In genomic region chr9:132239999-132240859, GRCh38 we compare ENCODE assay signal across 2 cellular contexts.
TF ChIP-seq lines count a peak whose summit lies in the region.

No MANE protein-coding gene starts in this region.

TF ChIP-seq in SK-N-SH, 30 proteins besides CTCF, POLR2A, EP300 and RAD21:
- TF ChIP-seq, protein P1, sequence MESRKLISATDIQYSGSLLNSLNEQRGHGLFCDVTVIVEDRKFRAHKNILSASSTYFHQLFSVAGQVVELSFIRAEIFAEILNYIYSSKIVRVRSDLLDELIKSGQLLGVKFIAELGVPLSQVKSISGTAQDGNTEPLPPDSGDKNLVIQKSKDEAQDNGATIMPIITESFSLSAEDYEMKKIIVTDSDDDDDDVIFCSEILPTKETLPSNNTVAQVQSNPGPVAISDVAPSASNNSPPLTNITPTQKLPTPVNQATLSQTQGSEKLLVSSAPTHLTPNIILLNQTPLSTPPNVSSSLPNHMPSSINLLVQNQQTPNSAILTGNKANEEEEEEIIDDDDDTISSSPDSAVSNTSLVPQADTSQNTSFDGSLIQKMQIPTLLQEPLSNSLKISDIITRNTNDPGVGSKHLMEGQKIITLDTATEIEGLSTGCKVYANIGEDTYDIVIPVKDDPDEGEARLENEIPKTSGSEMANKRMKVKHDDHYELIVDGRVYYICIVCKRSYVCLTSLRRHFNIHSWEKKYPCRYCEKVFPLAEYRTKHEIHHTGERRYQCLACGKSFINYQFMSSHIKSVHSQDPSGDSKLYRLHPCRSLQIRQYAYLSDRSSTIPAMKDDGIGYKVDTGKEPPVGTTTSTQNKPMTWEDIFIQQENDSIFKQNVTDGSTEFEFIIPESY (IDR thresholded peaks at IDR 0.05; ENCODE audit: borderline replicate concordance, low read depth) = no peak
- TF ChIP-seq RXRA (IDR thresholded peaks at IDR 0.05; ENCODE audit: borderline replicate concordance, low read depth) (no peak), FOXJ3 (CRISPR knock-in tag; IDR thresholded peaks at IDR 0.05) (no peak), USF2 (IDR thresholded peaks at IDR 0.05; ENCODE audit: borderline replicate concordance, low read depth, low read length) (no peak), JUND (IDR thresholded peaks at IDR 0.05) (no peak), RFX5 (IDR thresholded peaks at IDR 0.05; ENCODE audit: low read length) (no peak), YY1 (IDR thresholded peaks at IDR 0.05; ENCODE audit: low read depth) (no peak), NRF1 (IDR thresholded peaks at IDR 0.05; ENCODE audit: low read depth, low read length) (no peak), FOSL2 (IDR thresholded peaks at IDR 0.05; ENCODE audit: borderline replicate concordance, low read depth) (no peak), TCF12 (IDR thresholded peaks at IDR 0.05) (no peak), TAF1 (IDR thresholded peaks at IDR 0.05; ENCODE audit: borderline replicate concordance, low read depth, low read length) (no peak), RCOR1 (IDR thresholded peaks at IDR 0.05; ENCODE audit: low read length) (no peak), SIN3A (IDR thresholded peaks at IDR 0.05; ENCODE audit: borderline replicate concordance, low read depth, low read length) (no peak)
- TF ChIP-seq, protein P2, sequence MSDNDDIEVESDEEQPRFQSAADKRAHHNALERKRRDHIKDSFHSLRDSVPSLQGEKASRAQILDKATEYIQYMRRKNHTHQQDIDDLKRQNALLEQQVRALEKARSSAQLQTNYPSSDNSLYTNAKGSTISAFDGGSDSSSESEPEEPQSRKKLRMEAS (IDR thresholded peaks at IDR 0.05; ENCODE audit: low read depth) = no peak

TF ChIP-seq in SK-N-SH treated with all-trans-retinoic acid at 6 μM for 48 hours, 23 proteins besides CTCF, POLR2A, EP300 and RAD21 (continued from another document):
- TF ChIP-seq, protein P3, sequence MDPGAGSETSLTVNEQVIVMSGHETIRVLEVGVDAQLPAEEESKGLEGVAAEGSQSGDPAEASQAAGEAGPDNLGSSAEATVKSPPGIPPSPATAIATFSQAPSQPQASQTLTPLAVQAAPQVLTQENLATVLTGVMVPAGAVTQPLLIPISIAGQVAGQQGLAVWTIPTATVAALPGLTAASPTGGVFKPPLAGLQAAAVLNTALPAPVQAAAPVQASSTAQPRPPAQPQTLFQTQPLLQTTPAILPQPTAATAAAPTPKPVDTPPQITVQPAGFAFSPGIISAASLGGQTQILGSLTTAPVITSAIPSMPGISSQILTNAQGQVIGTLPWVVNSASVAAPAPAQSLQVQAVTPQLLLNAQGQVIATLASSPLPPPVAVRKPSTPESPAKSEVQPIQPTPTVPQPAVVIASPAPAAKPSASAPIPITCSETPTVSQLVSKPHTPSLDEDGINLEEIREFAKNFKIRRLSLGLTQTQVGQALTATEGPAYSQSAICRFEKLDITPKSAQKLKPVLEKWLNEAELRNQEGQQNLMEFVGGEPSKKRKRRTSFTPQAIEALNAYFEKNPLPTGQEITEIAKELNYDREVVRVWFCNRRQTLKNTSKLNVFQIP (CRISPR knock-in tag; IDR thresholded peaks at IDR 0.05; ENCODE audit: borderline replicate concordance, low read depth) = no peak
